1 cellular context compared by ENCODE assay signal in genomic region chr22:31425331-31426050, GRCh38.
TF ChIP-seq lines count a peak whose summit lies in the region.

No MANE protein-coding gene starts in this region.

TF ChIP-seq in endothelial cell of umbilical vein, 7 proteins besides CTCF, POLR2A, EP300 and RAD21:
- no peak for TF ChIP-seq FOS (IDR thresholded peaks at IDR 0.05; ENCODE audit: borderline replicate concordance, insufficient read depth, low read length)
- no peak for TF ChIP-seq EZH2 (IDR thresholded peaks at IDR 0.05; ENCODE audit: borderline replicate concordance, low read depth, low read length, severe bottlenecking)
